ENCODE assay signal across 24 cellular contexts in genomic region chr13:100619940-100620339, GRCh38.
"Had no signal": no experiment of that assay in that cellular context is flagged by ENCODE, and none has a peak within 500 bp of the region (broad histone marks: within the 10 kb centered on the region; RNA-seq: fewer than 3 reads in every experiment).

No MANE protein-coding gene starts in this region.

- H2AFZ ChIP-seq: hepatocyte had no signal

- H3K9me3 ChIP-seq: gastroesophageal sphincter, neutrophil, right lobe of liver, stomach, thyroid gland, upper lobe of left lung, vagina had no signal

- H3K4me3 ChIP-seq: gastroesophageal sphincter, hepatocyte, left ventricle myocardium inferior, lung, right lobe of liver, stomach, thyroid gland, upper lobe of left lung, vagina had no signal

- H3K9me3 Mint-ChIP-seq: T-cell had no signal

- ATAC-seq: gastroesophageal sphincter, right lobe of liver had no signal

- DNase-seq: activated CD4-positive, alpha-beta T cell treated with anti-CD3 and anti-CD28 coated beads for 1 hour; activated CD4-positive, alpha-beta T cell treated with anti-CD3 and anti-CD28 coated beads, Interleukin-2, amount 50 U/mL, for 4 hours; activated CD8-positive, alpha-beta memory T cell treated with anti-CD3 and anti-CD28 coated beads, Interleukin-2, amount 50 U/mL, for 48 hours; activated effector memory CD4-positive, alpha-beta T cell treated with anti-CD3 and anti-CD28 coated beads, Interleukin-2, amount 50 U/mL, for 16 hours; activated naive CD8-positive, alpha-beta T cell treated with anti-CD3 and anti-CD28 coated beads for 36 hours; amniotic stem cell; brain microvascular endothelial cell; islet precursor cell; left ventricle myocardium inferior; mesendoderm; nephron progenitor cell; right lobe of liver; stimulated activated CD4-positive, alpha-beta T cell treated with anti-CD3 and anti-CD28 coated beads, Interleukin-2, amount 100 ng/mL, for 48 hours; stomach; T-cell; T-helper 9 cell; thyroid gland; upper lobe of left lung had no signal

- H3K4me1 Mint-ChIP-seq: nephron progenitor cell had no signal

- H3K36me3 ChIP-seq: brain microvascular endothelial cell, neutrophil, thyroid gland had no signal

- H3K27me3 Mint-ChIP-seq: activated naive CD8-positive, alpha-beta T cell treated with anti-CD3 and anti-CD28 coated beads for 36 hours; T-cell had no signal

- H3K27ac ChIP-seq: brain microvascular endothelial cell, gastroesophageal sphincter, hepatocyte, left ventricle myocardium inferior, neutrophil, right lobe of liver, stomach, thyroid gland, upper lobe of left lung, vagina, VCaP had no signal

- H3K27ac Mint-ChIP-seq: activated naive CD8-positive, alpha-beta T cell treated with anti-CD3 and anti-CD28 coated beads for 36 hours; nephron progenitor cell had no signal

- H3K4me3 Mint-ChIP-seq: activated naive CD8-positive, alpha-beta T cell treated with anti-CD3 and anti-CD28 coated beads for 36 hours; nephron progenitor cell; T-cell had no signal

- H3K4me1 ChIP-seq: gastroesophageal sphincter, left ventricle myocardium inferior, right lobe of liver, stomach, thyroid gland, upper lobe of left lung, vagina had no signal

- H3K4me2 ChIP-seq: hepatocyte had no signal

- H3K27me3 ChIP-seq: brain microvascular endothelial cell, gastroesophageal sphincter, hepatocyte, neutrophil, right lobe of liver, stomach, thyroid gland, upper lobe of left lung, vagina had no signal
